In genomic region chr5:16867585-16867953, GRCh38 we compare ENCODE assay signal across 1 cellular context.
TF ChIP-seq lines count a peak whose summit lies in the region.

No MANE protein-coding gene starts in this region.

TF ChIP-seq in H1, 55 proteins besides CTCF, POLR2A, EP300 and RAD21:
- no peak for TF ChIP-seq SIRT6 (IDR thresholded peaks at IDR 0.05; ENCODE audit: low read length)
- no peak for TF ChIP-seq CHD1 (IDR thresholded peaks at IDR 0.05; ENCODE audit: low read depth, low read length)
- no peak for TF ChIP-seq CBX5 (IDR thresholded peaks at IDR 0.05; ENCODE audit: low read depth, low read length)
- TF ChIP-seq KDM4A (IDR thresholded peaks at IDR 0.05; ENCODE audit: low read depth, low read length, severe bottlenecking), result no peak
- no peak for TF ChIP-seq SUZ12 (IDR thresholded peaks at IDR 0.05; ENCODE audit: low read length)
- no peak for TF ChIP-seq USF2 (IDR thresholded peaks at IDR 0.05; ENCODE audit: low read length)
TF ChIP-seq in H1: peak in this region for 0.
